8 cellular contexts compared by ENCODE assay signal in genomic region chr11:128776434-128777284, GRCh38.
DNase-seq lines count a peak whose midpoint lies in the region; ATAC-seq and TF ChIP-seq lines count a peak whose summit lies in the region.

No MANE protein-coding gene starts in this region.

- peaks cover 70% of the 10 kb centered on the region for H3K36me3 ChIP-seq in CD4-positive, alpha-beta memory T cell (ENCODE audit: insufficient read depth, low read length)
- H3K36me3 ChIP-seq in IMR-90 (ENCODE audit: control insufficient read depth, insufficient read depth, low read length) (peaks cover 11% of the 10 kb centered on the region), gastrocnemius medialis (no peaks in the 10 kb centered on the region)

- no peak overlapping the region for H3K23ac ChIP-seq in IMR-90 (ENCODE audit: low read depth, low read length)

- no peak overlapping the region for H3K18ac ChIP-seq in IMR-90 (ENCODE audit: low read depth, low read length)

- in situ Hi-C loops in IMR-90 (cut with MboI; ENCODE audit: low sequenced_read_pairs) (no loop called here), gastrocnemius medialis (cut with MboI; ENCODE audit: low sequenced_read_pairs in 4 of 4) (no loop called here)

- peak; percentile 50 for TF ChIP-seq RAD21 in IMR-90 (IDR thresholded peaks at IDR 0.05; ENCODE audit: low read length)

- dilution Hi-C loops in IMR-90 (cut with HindIII; ENCODE audit: low sequenced_read_pairs, unreplicated experiment): no loop called here

- H4K5ac ChIP-seq in IMR-90 (ENCODE audit: low read depth, low read length): peak overlapping the region; percentile 78; the same call in 1 of the 2 replicates

- TF ChIP-seq CTCF in IMR-90 (conservative IDR thresholded peaks at IDR 0.05; ENCODE audit: low read depth, low read length): peak; percentile 59
- peak in 3 of 5 experiments; percentile 16 to 26 (median 22) for TF ChIP-seq CTCF in gastrocnemius medialis (IDR thresholded peaks at IDR 0.05 in 4 of 5, conservative IDR thresholded peaks at IDR 0.05 in 1 of 5)

- no peak overlapping the region for H4K91ac ChIP-seq in IMR-90 (ENCODE audit: insufficient read depth, low read depth, low read length)

- no peak overlapping the region for H3K56ac ChIP-seq in IMR-90 (ENCODE audit: extremely low read depth, insufficient read depth, low read length)

- H3K9me1 ChIP-seq in IMR-90 (ENCODE audit: insufficient read depth, low read length): peaks cover 6% of the 10 kb centered on the region; the same call in 1 of the 2 replicates

- peak overlapping the region; percentile 80 for H2AFZ ChIP-seq in IMR-90 (replicated peaks; ENCODE audit: low read length, poor library complexity)

- H3K27ac ChIP-seq in CD4-positive, alpha-beta memory T cell (ENCODE audit: low read depth, low read length): no peak overlapping the region
- H3K27ac ChIP-seq in IMR-90 (ENCODE audit: insufficient read depth, low read length): no peak overlapping the region; the same call in 1 of the 2 replicates
- H3K27ac ChIP-seq in gastrocnemius medialis: no peak overlapping the region

- H3K4me1 ChIP-seq in CD4-positive, alpha-beta memory T cell (ENCODE audit: insufficient read depth, low read length): peaks cover 62% of the 10 kb centered on the region
- peaks cover 7% of the 10 kb centered on the region for H3K4me1 ChIP-seq in IMR-90 (ENCODE audit: control insufficient read depth, insufficient read depth, low read length)
- H3K4me1 ChIP-seq in gastrocnemius medialis: peaks cover 0 to 4% of the 10 kb centered on the region in 2 donors

- peak overlapping the region in 1 of 2 experiments; percentile 51; a peak in 2 of 4 replicates for H4K8ac ChIP-seq in IMR-90 (ENCODE audit: low read depth in 2 of 2, low read length in 2 of 2)

- no peak overlapping the region for H2AK5ac ChIP-seq in IMR-90 (ENCODE audit: low read depth, low read length)

- H2BK120ac ChIP-seq in IMR-90 (ENCODE audit: low read depth, low read length): no peak overlapping the region

- H3K4me1 Mint-ChIP-seq in CD4-positive, alpha-beta memory T cell: peaks cover 56 to 93% (median 72%) of the 10 kb centered on the region in 4 donors
- peaks cover 44% of the 10 kb centered on the region for H3K4me1 Mint-ChIP-seq in activated CD8-positive, alpha-beta memory T cell treated with anti-CD3 and anti-CD28 coated beads, Interleukin-2, amount 10 ng/mL, durations not matched to agents 7 days and 5 days

- TF ChIP-seq POLR2A in IMR-90 (IDR thresholded peaks at IDR 0.05; ENCODE audit: low read depth, low read length) (no peak), gastrocnemius medialis (IDR thresholded peaks at IDR 0.05) (no peak)

- peaks cover 0 to 2% (median 0%) of the 10 kb centered on the region in 8 donors for H3K9me3 Mint-ChIP-seq in CD4-positive, alpha-beta memory T cell
- no peaks in the 10 kb centered on the region for H3K9me3 Mint-ChIP-seq in activated CD8-positive, alpha-beta memory T cell treated with anti-CD3 and anti-CD28 coated beads, Interleukin-2, amount 10 ng/mL, durations not matched to agents 7 days and 5 days (ENCODE audit: low read depth)

- no peak overlapping the region for H2BK20ac ChIP-seq in IMR-90 (ENCODE audit: low read depth, low read length)

- H3K9ac ChIP-seq in IMR-90 (ENCODE audit: low read depth, low read length): 0 out of 2 replicates have a peak overlapping the region, but pooled peaks have one; percentile 27

- H2BK5ac ChIP-seq in IMR-90 (ENCODE audit: low read depth, low read length, poor library complexity, severe bottlenecking): no peak overlapping the region

- H3K27me3 Mint-ChIP-seq in CD4-positive, alpha-beta memory T cell: no peaks in the 10 kb centered on the region
- no peaks in the 10 kb centered on the region for H3K27me3 Mint-ChIP-seq in activated CD8-positive, alpha-beta memory T cell treated with anti-CD3 and anti-CD28 coated beads, Interleukin-2, amount 10 ng/mL, durations not matched to agents 7 days and 5 days

- WGBS in IMR-90 (ENCODE audit: extremely low coverage in 2 of 2, insufficient read length in 1 of 2), 2 experiments: 77% methylated on average over 6 of the region's 36 CpGs; no CpG with 5 or more reads in 1 of the 2 experiments

- H3K4me3 Mint-ChIP-seq in CD4-positive, alpha-beta memory T cell: peak overlapping the region in 4 of 8 donors; percentile 21 to 63 (median 36)
- no peak overlapping the region for H3K4me3 Mint-ChIP-seq in activated CD8-positive, alpha-beta memory T cell treated with anti-CD3 and anti-CD28 coated beads, Interleukin-2, amount 10 ng/mL, durations not matched to agents 7 days and 5 days

- CTCF ChIA-PET in CD4-positive, alpha-beta memory T cell (lab: Charles Lee; ENCODE audit: partially characterized antibody): interaction anchor here (0.8 to 6.2 kb wide), 40 partner anchors 9 to 618 kb away, joined by 3 to 43 read pairs (median 4); partner anchors contain the start of gene FLI1
- CTCF ChIA-PET in IMR-90 (lab: Yijun Ruan, JAX): interaction anchor here (1.0 to 1.5 kb wide), 2 partner anchors 54 to 59 kb away, joined by 3 read pairs; no protein-coding TSS in a partner anchor
- CTCF ChIA-PET in activated CD8-positive, alpha-beta memory T cell treated with anti-CD3 and anti-CD28 coated beads, Interleukin-2, amount 10 ng/mL, durations not matched to agents 7 days and 5 days (lab: Charles Lee): interaction anchor here (0.7 to 5.1 kb wide), 21 partner anchors 8 to 619 kb away, joined by 3 to 35 read pairs (median 4); no protein-coding TSS in a partner anchor

- peak overlapping the region; percentile 56 for H3K4me2 ChIP-seq in IMR-90 (ENCODE audit: low read depth, low read length)

- intact Hi-C loops in CD4-positive, alpha-beta memory T cell (cut with micrococcal nuclease): loop anchor here (1.0 to 5.0 kb wide), 5 partner anchors 55 to 744 kb away; no protein-coding TSS in a partner anchor
- intact Hi-C loops in IMR-90 (cut with micrococcal nuclease): loop anchor here (1.0 to 5.0 kb wide), 2 partner anchors 55 to 604 kb away; no protein-coding TSS in a partner anchor
- intact Hi-C loops in gastrocnemius medialis (cut with DNase I; ENCODE audit: low total_unique reads): no loop called here

- H3K4me3 ChIP-seq in CD4-positive, alpha-beta memory T cell (ENCODE audit: low read length in 2 of 2): no peak overlapping the region
- H3K4me3 ChIP-seq in IMR-90 (ENCODE audit: insufficient read depth, low read depth, low read length) (no peak overlapping the region), gastrocnemius medialis (no peak overlapping the region)

- no peaks in the 10 kb centered on the region for H3K27me3 ChIP-seq in CD4-positive, alpha-beta memory T cell (ENCODE audit: insufficient read depth, low read length)
- H3K27me3 ChIP-seq in IMR-90 (ENCODE audit: control insufficient read depth, insufficient read depth, low read length) (no peaks in the 10 kb centered on the region), gastrocnemius medialis (peaks cover 0 to 5% (median 0%) of the 10 kb centered on the region in 3 donors)

- no peaks in the 10 kb centered on the region for H3K9me3 ChIP-seq in CD4-positive, alpha-beta memory T cell (ENCODE audit: control insufficient read depth in 1 of 2, low read length in 2 of 2)
- no peaks in the 10 kb centered on the region for H3K9me3 ChIP-seq in IMR-90 (ENCODE audit: control insufficient read depth, insufficient read depth, low read length)
- no peaks in the 10 kb centered on the region for H3K9me3 ChIP-seq in gastrocnemius medialis

- H3K36me3 Mint-ChIP-seq in CD4-positive, alpha-beta memory T cell: peaks cover 81 to 91% of the 10 kb centered on the region in 2 donors
- H3K36me3 Mint-ChIP-seq in activated CD8-positive, alpha-beta memory T cell treated with anti-CD3 and anti-CD28 coated beads, Interleukin-2, amount 10 ng/mL, durations not matched to agents 7 days and 5 days: peaks cover 64% of the 10 kb centered on the region

- H2BK15ac ChIP-seq in IMR-90 (ENCODE audit: low read depth, low read length): no peak overlapping the region

- no peaks in the 10 kb centered on the region for H4K20me1 ChIP-seq in IMR-90 (ENCODE audit: insufficient read depth, low read length)

- POLR2A ChIA-PET in CD4-positive, alpha-beta memory T cell (lab: Charles Lee; ENCODE audit: partially characterized antibody): interaction anchor here (0.5 to 2.1 kb wide), 12 partner anchors 9 to 474 kb away, joined by 3 to 11 read pairs (median 4); partner anchors contain the start of gene FLI1
- POLR2A ChIA-PET in IMR-90 (lab: Charles Lee; ENCODE audit: unreplicated experiment): no interaction called here

- peak; percentile 94 for ATAC-seq in IMR-90 (ENCODE audit: low read depth)
- peak; percentile 52 for ATAC-seq in activated CD8-positive, alpha-beta memory T cell treated with anti-CD3 and anti-CD28 coated beads, Interleukin-2, amount 10 ng/mL, durations not matched to agents 7 days and 5 days
- no peak for ATAC-seq in gastrocnemius medialis

- H3K27ac Mint-ChIP-seq in CD4-positive, alpha-beta memory T cell: peak overlapping the region; percentile 62 to 91 (median 81)
- peak overlapping the region; percentile 64 for H3K27ac Mint-ChIP-seq in activated CD8-positive, alpha-beta memory T cell treated with anti-CD3 and anti-CD28 coated beads, Interleukin-2, amount 10 ng/mL, durations not matched to agents 7 days and 5 days

- DNase-seq in CD4-positive, alpha-beta memory T cell: peak; percentile 43 to 61 (median 56)
- peak; percentile 33 for DNase-seq in IMR-90
- peak; percentile 47 for DNase-seq in activated CD8-positive, alpha-beta memory T cell treated with anti-CD3 and anti-CD28 coated beads, Interleukin-2, amount 10 ng/mL, durations not matched to agents 7 days and 5 days
- peak; percentile 44 for DNase-seq in germinal center (ENCODE audit: low spot score)
- DNase-seq in gastrocnemius medialis: no peak
- DNase-seq in SKM-1 treated with dmso at 0.1 percent for 144 hours (lab: John Stamatoyannopoulos, UW; ENCODE audit: unreplicated experiment): no peak
- no peak for DNase-seq in UCSD-AML1 (lab: John Stamatoyannopoulos, UW; ENCODE audit: unreplicated experiment)
- no peak for DNase-seq in dedifferentiated amniotic fluid mesenchymal stem cell (ENCODE audit: extremely low spot score)

- H2AK9ac ChIP-seq in IMR-90 (replicated peaks; ENCODE audit: low read depth, low read length, poor library complexity): no peak overlapping the region

- H3K14ac ChIP-seq in IMR-90 (replicated peaks; ENCODE audit: low read depth, low read length): peak overlapping the region; percentile 54; the same call in 1 of the 2 replicates

- no peak overlapping the region for H3K4ac ChIP-seq in IMR-90 (ENCODE audit: low read depth, low read length)

- no peaks in the 10 kb centered on the region; a peak in 1 of 4 replicates for H3K79me1 ChIP-seq in IMR-90 (ENCODE audit: low read depth in 1 of 2, low read length in 2 of 2)

- BruUV-seq in IMR-90 (replicated peaks; lab: Mats Ljungman, UMichigan): no TSS peak

TF ChIP-seq in IMR-90, 13 proteins besides CTCF, POLR2A, EP300 and RAD21:
- TF ChIP-seq FOS (IDR thresholded peaks at IDR 0.05; ENCODE audit: low read depth, low read length): no peak
- TF ChIP-seq RFX5 (IDR thresholded peaks at IDR 0.05; ENCODE audit: low read depth, low read length): no peak
- TF ChIP-seq SMC3 (IDR thresholded peaks at IDR 0.05; ENCODE audit: low read depth, low read length): peak; percentile 56
- TF ChIP-seq CEBPB (IDR thresholded peaks at IDR 0.05; ENCODE audit: low read depth, low read length): peak; percentile 52; the same call in 1 of the 2 replicates

Comparison
In these comparisons a context has a peak if more than half of its experiments do, and no peak if none do; other contexts are left out.
1. DNase-seq: peak in CD4-positive, alpha-beta memory T cell (5 of 5), IMR-90 (single experiment), activated CD8-positive, alpha-beta memory T cell treated with anti-CD3 and anti-CD28 coated beads, Interleukin-2, amount 10 ng/mL, durations not matched to agents 7 days and 5 days (single experiment) and germinal center (single experiment); none in gastrocnemius medialis (0 of 2), SKM-1 treated with dmso at 0.1 percent for 144 hours (single experiment), UCSD-AML1 (single experiment) and dedifferentiated amniotic fluid mesenchymal stem cell (single experiment).
2. ATAC-seq: peak in IMR-90 (single experiment) and activated CD8-positive, alpha-beta memory T cell treated with anti-CD3 and anti-CD28 coated beads, Interleukin-2, amount 10 ng/mL, durations not matched to agents 7 days and 5 days (single experiment); none in gastrocnemius medialis (0 of 2).